In genomic region chr12:39443704-39444234, GRCh38 we compare ENCODE assay signal across 8 cellular contexts. TPM values are rescaled to one million over a fixed set of nuclear protein-coding genes. Genes with fewer than 3 reads are reported as not detected.
DNase-seq lines count a peak whose midpoint lies in the region; ATAC-seq, FAIRE-seq and TF ChIP-seq lines count a peak whose summit lies in the region.

No MANE protein-coding gene starts in this region.

- no peak for ATAC-seq in GM19467 (IDR thresholded peaks at IDR 0.05; ENCODE audit: unreplicated experiment)
- no peak for ATAC-seq in HG02870 (IDR thresholded peaks at IDR 0.05; ENCODE audit: unreplicated experiment)

- no peaks in the 10 kb centered on the region for H3K36me3 ChIP-seq in ovary

- TF ChIP-seq POLR2A in ovary (IDR thresholded peaks at IDR 0.05) = no peak

- 0 to 5% (median 4%) methylated on average over 7 of the region's 7 CpGs for WGBS in ovary, 3 donors

- H3K4me3 ChIP-seq in ovary = peak overlapping the region; percentile 81

- no peak for TF ChIP-seq EP300 in ovary (IDR thresholded peaks at IDR 0.05)

- H3K27ac ChIP-seq in ovary = peak overlapping the region; percentile 50 to 68

- no peaks in the 10 kb centered on the region for H3K27me3 ChIP-seq in ovary

- intact Hi-C loops in ovary (cut with DNase I) = loop anchor here in 1 of 4 donors (5.0 kb wide), 1 partner anchor 174 kb away; the partner anchor contains the start of gene ABCD2

- in situ Hi-C loops in SK-MEL-5 (cut with HindIII; ENCODE audit: low pct_unique_long_range_greater_than_20kb, low sequenced_read_pairs) = no loop called here

- DNase-seq in GM19238 (ENCODE audit: insufficient read length, low spot score) (peak; percentile 10), SK-MEL-5 (ENCODE audit: low read depth, low spot score) (peak; percentile 49), fibroblast of peridontal ligament (ENCODE audit: extremely low read depth) (peak; percentile 24), ovary (no peak), HTR-8/SVneo (ENCODE audit: insufficient read length, low spot score) (no peak)
- no peak for DNase-seq in activated CD8-positive, alpha-beta memory T cell treated with anti-CD3 and anti-CD28 coated beads, Interleukin-2, amount 50 U/mL, for 48 hours

- TF ChIP-seq CTCF in ovary (IDR thresholded peaks at IDR 0.05) = no peak

- peaks cover 2% of the 10 kb centered on the region for H3K4me1 ChIP-seq in ovary (ENCODE audit: insufficient read depth)

- FAIRE-seq in HTR-8/SVneo (lab: Jason Lieb, UNC) = no peak

- no peaks in the 10 kb centered on the region for H3K9me3 ChIP-seq in ovary

RNA-seq across cellular contexts. Expression of gene KIF21A, which starts 0.8 kb away (rescaled TPM):
- total RNA-seq in SK-MEL-5 (2014; rRNA removed; shearing (Covaris generic)) = 20.2 and 20.8 TPM in 2 replicates
- 11.6 and 15.2 TPM in 2 replicates for polyA plus RNA-seq in SK-MEL-5 (2015; cell fraction: cytosol; rRNA removed)
- 25.3 and 26.2 TPM in 2 replicates for polyA plus RNA-seq in SK-MEL-5 (2015; cell fraction: nucleus; rRNA removed)
- total RNA-seq in ovary = 10 to 100 TPM in 4 of 7 donors, 1 to 10 TPM in 3; 5.4 to 43.3 (median 11.8) TPM
- polyA plus RNA-seq in ovary = 10 to 100 TPM in 1 of 2 donors, 1 to 10 TPM in 1; 3.6 to 11.8 TPM

Comparison
In these comparisons a context has a peak if more than half of its experiments do, and no peak if none do; other contexts are left out.
1. DNase-seq: peak in GM19238 (single experiment), SK-MEL-5 (single experiment) and fibroblast of peridontal ligament (single experiment); none in ovary (0 of 5), activated CD8-positive, alpha-beta memory T cell treated with anti-CD3 and anti-CD28 coated beads, Interleukin-2, amount 50 U/mL, for 48 hours (single experiment) and HTR-8/SVneo (single experiment).